Comparison of ENCODE assay signal across 1 cellular context in genomic region chr11:125942276-125942611, GRCh38.
TF ChIP-seq lines count a peak whose summit lies in the region.

No MANE protein-coding gene starts in this region.

TF ChIP-seq in HepG2, 621 proteins besides CTCF, POLR2A, EP300 and RAD21 (continued from another document and continues in another):
- TF ChIP-seq HNF1A (IDR thresholded peaks at IDR 0.05; ENCODE audit: low read depth) = no peak
- no peak for TF ChIP-seq HNF1A (CRISPR knock-in tag; IDR thresholded peaks at IDR 0.05; ENCODE audit: borderline replicate concordance)
- TF ChIP-seq ZFP36 (IDR thresholded peaks at IDR 0.05; ENCODE audit: borderline replicate concordance, low read depth, low read length, partially characterized antibody) = no peak
- TF ChIP-seq ZNF574 (CRISPR knock-in tag; IDR thresholded peaks at IDR 0.05) = no peak
- TF ChIP-seq ZSCAN12 (CRISPR knock-in tag; IDR thresholded peaks at IDR 0.05) = no peak
- no peak for TF ChIP-seq ZBTB14 (CRISPR knock-in tag; IDR thresholded peaks at IDR 0.05)
- no peak for TF ChIP-seq CENPT (CRISPR knock-in tag; IDR thresholded peaks at IDR 0.05; ENCODE audit: low read depth)
- no peak for TF ChIP-seq CBX1 (IDR thresholded peaks at IDR 0.05; ENCODE audit: low read depth)
- TF ChIP-seq ZNF652 (CRISPR knock-in tag; IDR thresholded peaks at IDR 0.05; ENCODE audit: borderline replicate concordance, low read depth) = no peak
- no peak for TF ChIP-seq AGO1 (IDR thresholded peaks at IDR 0.05; ENCODE audit: low read depth, low read length, poor library complexity, severe bottlenecking)
- 0 out of 2 replicates have a peak, but pooled peaks have one; percentile 15 for TF ChIP-seq ZNF350 (CRISPR knock-in tag; IDR thresholded peaks at IDR 0.05; ENCODE audit: borderline replicate concordance, low read depth)
- TF ChIP-seq TBX2 (CRISPR knock-in tag; IDR thresholded peaks at IDR 0.05; ENCODE audit: borderline replicate concordance) = no peak
- 0 out of 2 replicates have a peak, but pooled peaks have one; percentile 16 for TF ChIP-seq MIXL1 (CRISPR knock-in tag; IDR thresholded peaks at IDR 0.05)
- TF ChIP-seq ZNF784 (CRISPR knock-in tag; IDR thresholded peaks at IDR 0.05; ENCODE audit: borderline replicate concordance) = peak; percentile 60; the same call in 1 of the 2 replicates
- TF ChIP-seq TRIM24 (CRISPR knock-in tag; IDR thresholded peaks at IDR 0.05) = no peak
- TF ChIP-seq ZNF614 (CRISPR knock-in tag; IDR thresholded peaks at IDR 0.05; ENCODE audit: borderline replicate concordance) = peak; percentile 11; the same call in 1 of the 2 replicates
- 0 out of 2 replicates have a peak, but pooled peaks have one; percentile 20 for TF ChIP-seq HDAC1 (CRISPR knock-in tag; IDR thresholded peaks at IDR 0.05)
- no peak for TF ChIP-seq ZNF18 (CRISPR knock-in tag; IDR thresholded peaks at IDR 0.05; ENCODE audit: insufficient replicate concordance)
- TF ChIP-seq ZNF280D (CRISPR knock-in tag; IDR thresholded peaks at IDR 0.05) = no peak
- TF ChIP-seq IKZF5 (CRISPR knock-in tag; IDR thresholded peaks at IDR 0.05) = no peak
- TF ChIP-seq ZNF383 (CRISPR knock-in tag; IDR thresholded peaks at IDR 0.05; ENCODE audit: borderline replicate concordance) = no peak
- TF ChIP-seq ZNF430 (CRISPR knock-in tag; IDR thresholded peaks at IDR 0.05) = no peak
- TF ChIP-seq ZNF777 (CRISPR knock-in tag; IDR thresholded peaks at IDR 0.05) = no peak
- no peak for TF ChIP-seq MAF1 (CRISPR knock-in tag; IDR thresholded peaks at IDR 0.05; ENCODE audit: borderline replicate concordance)
- TF ChIP-seq MTERF4 (CRISPR knock-in tag; IDR thresholded peaks at IDR 0.05) = no peak
- TF ChIP-seq ZNF512B (CRISPR knock-in tag; IDR thresholded peaks at IDR 0.05; ENCODE audit: borderline replicate concordance) = no peak
- no peak for TF ChIP-seq IKZF1 (IDR thresholded peaks at IDR 0.05)
- TF ChIP-seq EHMT2 (IDR thresholded peaks at IDR 0.05; ENCODE audit: borderline replicate concordance, low read depth, low read length) = no peak
- no peak for TF ChIP-seq TFAP4 (IDR thresholded peaks at IDR 0.05; ENCODE audit: borderline replicate concordance, low read depth)
- TF ChIP-seq ZNF607 (CRISPR knock-in tag; IDR thresholded peaks at IDR 0.05; ENCODE audit: borderline replicate concordance) = no peak
- no peak for TF ChIP-seq BRF2 (CRISPR knock-in tag; IDR thresholded peaks at IDR 0.05)
- TF ChIP-seq PPARG (CRISPR knock-in tag; conservative IDR thresholded peaks at IDR 0.05) = no peak
- TF ChIP-seq ZC3H4 (CRISPR knock-in tag; IDR thresholded peaks at IDR 0.05; ENCODE audit: borderline replicate concordance) = no peak
- TF ChIP-seq NR3C1 (CRISPR knock-in tag; IDR thresholded peaks at IDR 0.05) = no peak
- TF ChIP-seq JDP2 (CRISPR knock-in tag; IDR thresholded peaks at IDR 0.05; ENCODE audit: borderline replicate concordance) = no peak
